ENCODE assay signal across 19 cellular contexts in the genomic region with DNA sequence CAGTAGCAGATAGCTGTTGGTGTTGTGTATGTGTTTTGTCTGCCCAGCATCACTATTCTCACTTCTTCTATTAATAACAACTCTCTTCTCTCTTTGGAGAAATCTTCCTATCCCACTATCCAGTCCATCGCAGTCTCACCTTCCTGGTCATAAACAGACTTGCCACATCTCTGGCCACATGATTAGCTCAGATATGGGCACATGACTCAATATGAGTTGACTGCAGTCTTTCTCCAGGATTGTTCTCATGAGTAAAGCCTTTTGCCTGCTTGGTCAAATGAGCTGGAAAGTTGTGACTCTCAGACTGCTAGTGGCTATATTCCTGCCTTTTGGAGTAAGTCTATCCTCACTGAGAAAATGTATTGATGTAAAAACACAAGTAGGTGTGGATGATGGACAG. TPM values are rescaled to one million over a fixed set of nuclear protein-coding genes. Genes with fewer than 3 reads are reported as not detected.
A peak's percentile ranks its signal among the peaks of the same experiment; 100 is the strongest.
DNase-seq lines count a peak whose midpoint lies in the region; ATAC-seq and TF ChIP-seq lines count a peak whose summit lies in the region.
"Had no signal": no experiment of that assay in that cellular context is flagged by ENCODE, and none has a peak within 500 bp of the region (broad histone marks: within the 10 kb centered on the region; RNA-seq: fewer than 3 reads in every experiment).

No MANE protein-coding gene starts in this region.

- H3K9me3 ChIP-seq in GM23248 (ENCODE audit: low read depth) (no peaks in the 10 kb centered on the region), PC-3 (ENCODE audit: low read length) (no peaks in the 10 kb centered on the region)
- H3K9me3 ChIP-seq: SK-N-SH had no signal

- H3K9me2 ChIP-seq in GM23248 (ENCODE audit: insufficient read depth), result no peaks in the 10 kb centered on the region
- no peaks in the 10 kb centered on the region for H3K9me2 ChIP-seq in PC-3 (replicated peaks; ENCODE audit: low read length)
- H3K9me2 ChIP-seq: SK-N-SH had no signal

- H3K27ac ChIP-seq in GM23248 (no peak overlapping the region), PC-3 (ENCODE audit: low read length) (no peak overlapping the region), brain microvascular endothelial cell (no peak overlapping the region)
- H3K27ac ChIP-seq: A549 had no signal

- H3K9ac ChIP-seq in GM23248 (no peak overlapping the region), PC-3 (ENCODE audit: low read length) (no peak overlapping the region)
- H3K9ac ChIP-seq: SK-N-SH had no signal

- BruUV-seq in PC-3 (replicated peaks; lab: Mats Ljungman, UMichigan), result no TSS peak

- ATAC-seq in PC-3, result no peak
- no peak for ATAC-seq in HG02610 (IDR thresholded peaks at IDR 0.05; ENCODE audit: unreplicated experiment)
- ATAC-seq in HG03108 (IDR thresholded peaks at IDR 0.05; ENCODE audit: unreplicated experiment), result no peak
- ATAC-seq: A549 had no signal

- intact Hi-C loops in PC-3 (cut with micrococcal nuclease), result loop anchor here (10.0 kb wide), 1 partner anchor 984 kb away; no protein-coding TSS in a partner anchor

- H3K27me3 ChIP-seq in GM23248 (replicated peaks; ENCODE audit: insufficient read depth), result peaks cover 4% of the 10 kb centered on the region; the same call in 1 of the 2 replicates
- H3K27me3 ChIP-seq in PC-3 (ENCODE audit: low read length), result no peaks in the 10 kb centered on the region
- no peaks in the 10 kb centered on the region for H3K27me3 ChIP-seq in brain microvascular endothelial cell (replicated peaks)

- POLR2A ChIA-PET in PC-3 (lab: Charles Lee; ENCODE audit: unreplicated experiment), result no interaction called here

- H2AFZ ChIP-seq in GM23248 (no peak overlapping the region), PC-3 (ENCODE audit: low read length) (no peak overlapping the region)

- 0 out of 2 replicates have a peak, but pooled peaks cover 7% of the 10 kb centered on the region for H3F3A ChIP-seq in GM23248 (ENCODE audit: insufficient read depth)
- H3F3A ChIP-seq in PC-3 (ENCODE audit: low read length, unreplicated experiment), result peaks cover 7% of the 10 kb centered on the region

- in situ Hi-C loops in GM23248 (cut with MboI) (no loop called here), brain microvascular endothelial cell (cut with HindIII; ENCODE audit: low pct_ligation_motif_present, low sequenced_read_pairs) (no loop called here)

- no peak for TF ChIP-seq CTCF in PC-3 (conservative IDR thresholded peaks at IDR 0.05; ENCODE audit: low read depth, low read length)
- no peak for TF ChIP-seq CTCF in brain microvascular endothelial cell (IDR thresholded peaks at IDR 0.05; ENCODE audit: low read depth, low read length, missing control alignments)

- DNase-seq in GM23248, result peak; percentile 47
- DNase-seq in PC-3, result peak; percentile 42
- peak; percentile 16 for DNase-seq in brain microvascular endothelial cell
- DNase-seq in iris pigment epithelial cell (ENCODE audit: low read depth), result peak; percentile 32
- no peak for DNase-seq in DMS53 treated with DMSO at 0.1 percent for 48 hours (lab: John Stamatoyannopoulos, UW; ENCODE audit: unreplicated experiment)
- DNase-seq in midbrain (lab: John Stamatoyannopoulos, UW), result no peak
- DNase-seq: COR-L47; DMS153; Karpas-422; MV-4-11; NCI-H1436 treated with DMSO at 0.1 percent for 48 hours; NCI-H2081; NCI-H526; NK-92 treated with Interleukin-12 subunit alpha and Interleukin-12 subunit beta, amount 100 ng/mL, for 24 hours; OCI-M1; SK-N-SH had no signal

- H3K4me3 ChIP-seq in GM23248 (no peak overlapping the region), PC-3 (ENCODE audit: low read length) (no peak overlapping the region), brain microvascular endothelial cell (ENCODE audit: low read depth, low read length) (no peak overlapping the region)
- H3K4me3 ChIP-seq: A549 had no signal

- CTCF ChIA-PET in PC-3 (lab: Charles Lee), result interaction anchor here (3.3 kb wide), 1 partner anchor 149 kb away, joined by 117 read pairs; no protein-coding TSS in a partner anchor

- no peaks in the 10 kb centered on the region for H3K36me3 ChIP-seq in GM23248 (ENCODE audit: low read depth)
- no peaks in the 10 kb centered on the region for H3K36me3 ChIP-seq in PC-3 (ENCODE audit: low read depth, low read length)
- no peaks in the 10 kb centered on the region for H3K36me3 ChIP-seq in brain microvascular endothelial cell (replicated peaks)

- 78 to 81% methylated on average over 1 of the region's 1 CpG for WGBS in GM23248 (ENCODE audit: low coverage in 1 of 2, low lambda C conversion rate in 2 of 2, missing lambda C conversion rate in 2 of 2), 2 experiments

- H3K4me1 ChIP-seq in GM23248 (ENCODE audit: insufficient read depth), result peaks cover 6% of the 10 kb centered on the region; the same call in 1 of the 2 replicates
- H3K4me1 ChIP-seq in PC-3 (ENCODE audit: insufficient read depth, low read length), result peaks cover 25% of the 10 kb centered on the region
- H3K4me1 ChIP-seq: A549 had no signal

- no peaks in the 10 kb centered on the region for H3K79me2 ChIP-seq in GM23248 (ENCODE audit: insufficient read depth)
- H3K79me2 ChIP-seq in PC-3 (ENCODE audit: low read length), result no peaks in the 10 kb centered on the region

- H4K20me1 ChIP-seq in GM23248 (ENCODE audit: insufficient read depth) (no peaks in the 10 kb centered on the region), PC-3 (ENCODE audit: low read length) (no peaks in the 10 kb centered on the region)

- H3K4me2 ChIP-seq in GM23248 (ENCODE audit: unreplicated experiment), result no peak overlapping the region
- H3K4me2 ChIP-seq in PC-3 (ENCODE audit: low read length), result no peak overlapping the region
- H3K4me2 ChIP-seq: A549, SK-N-SH had no signal

RNA-seq across cellular contexts. Expression of a gene that starts 32.9 kb away (rescaled TPM):
- 6.2 and 7.0 TPM in 2 replicates for total RNA-seq in GM23248 (2014; rRNA removed; shearing (Covaris generic))
- 9.4 and 9.9 TPM in 2 replicates for polyA plus RNA-seq in GM23248 (2016; fragmentation: Nextera tagmentation; extraction: Ambion mirVana)
- total RNA-seq in PC-3 (2014; rRNA removed), result 12.4 and 15.3 TPM in 2 replicates

Comparison
In these comparisons a context has a peak if more than half of its experiments do, and no peak if none do; other contexts are left out.
1. DNase-seq: peak in GM23248 (single experiment), PC-3 (single experiment), brain microvascular endothelial cell (single experiment) and iris pigment epithelial cell (single experiment); none in DMS53 treated with DMSO at 0.1 percent for 48 hours (single experiment) and midbrain (single experiment).